38 cellular contexts compared by ENCODE assay signal in the genomic region with DNA sequence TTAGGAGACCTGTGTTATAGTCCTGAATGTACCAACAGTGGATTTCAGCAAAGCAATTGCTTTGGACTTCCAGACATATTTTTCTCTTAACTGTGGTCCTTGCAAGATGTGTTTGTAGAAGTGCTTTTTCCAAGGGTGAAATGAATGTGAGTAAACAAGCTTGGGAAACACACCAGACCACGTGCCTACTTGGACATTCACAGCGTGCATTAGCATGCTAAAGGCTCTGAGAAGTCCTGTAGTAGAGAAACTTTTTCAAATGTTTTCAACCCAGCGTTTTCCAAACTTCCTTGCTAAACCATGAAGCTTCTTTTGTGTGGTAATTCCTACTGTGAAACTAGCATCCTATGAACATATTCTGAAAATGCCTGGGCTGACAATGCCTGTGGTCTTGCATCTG.
"Had no signal": no experiment of that assay in that cellular context is flagged by ENCODE, and none has a peak within 500 bp of the region (broad histone marks: within the 10 kb centered on the region; RNA-seq: fewer than 3 reads in every experiment).

No MANE protein-coding gene starts in this region.

- H3K4me1 ChIP-seq: ascending aorta, breast epithelium had no signal

- DNase-seq: activated effector memory CD4-positive, alpha-beta T cell treated with anti-CD3 and anti-CD28 coated beads, Interleukin-2, amount 50 U/mL, for 16 hours; activated gamma-delta T cell; activated gamma-delta T cell treated with Interleukin-2 at 50 U/mL for 16 hours; activated naive CD4-positive, alpha-beta T cell; activated naive CD4-positive, alpha-beta T cell treated with anti-CD3 and anti-CD28 coated beads for 36 hours; activated naive CD4-positive, alpha-beta T cell treated with anti-CD3 and anti-CD28 coated beads, Interleukin-2, amount 10 ng/mL, durations not matched to agents 7 days and 5 days; activated naive CD4-positive, alpha-beta T cell treated with anti-CD3 and anti-CD28 coated beads, Interleukin-2, amount 50 U/mL, for 16 hours; activated naive CD4-positive, alpha-beta T cell treated with Interleukin-2 at 50 U/mL for 16 hours; activated naive CD8-positive, alpha-beta T cell treated with anti-CD3 and anti-CD28 coated beads for 36 hours; activated naive CD8-positive, alpha-beta T cell treated with anti-CD3 and anti-CD28 coated beads, Interleukin-2, amount 10 ng/mL, durations not matched to agents 7 days and 5 days; activated naive CD8-positive, alpha-beta T cell treated with anti-CD3 and anti-CD28 coated beads, Interleukin-2, amount 50 U/mL, for 24 hours; activated T-cell treated with anti-CD3 and anti-CD28 coated beads, Interleukin-2, amount 50 U/mL, for 1 hour; activated T-cell treated with anti-CD3 and anti-CD28 coated beads, Interleukin-2, amount 50 U/mL, for 24 hours; activated T-cell treated with anti-CD3 and anti-CD28 coated beads, Interleukin-2, amount 50 U/mL, for 4 hours; activated T-cell treated with anti-CD3 and anti-CD28 coated beads, Interleukin-2, amount 50 U/mL, for 48 hours; activated T-cell treated with anti-CD3 and anti-CD28 coated beads, Interleukin-2, amount 50 U/mL, for 72 hours; amniotic stem cell; amygdala; aorta; brain microvascular endothelial cell; caudate nucleus; central memory CD4-positive, alpha-beta T cell; cerebellar nuclear complex had no signal

- H3K36me3 Mint-ChIP-seq: activated naive CD4-positive, alpha-beta T cell treated with anti-CD3 and anti-CD28 coated beads, Interleukin-2, amount 10 ng/mL, durations not matched to agents 7 days and 5 days; activated naive CD4-positive, alpha-beta T cell treated with anti-CD3 and anti-CD28 coated beads, Interleukin-2, amount 50 U/mL, for 24 hours; activated naive CD4-positive, alpha-beta T cell treated with anti-CD3 and anti-CD28 coated beads, Interleukin-2, amount 50 U/mL, for 72 hours; activated naive CD8-positive, alpha-beta T cell; activated naive CD8-positive, alpha-beta T cell treated with anti-CD3 and anti-CD28 coated beads for 36 hours; activated naive CD8-positive, alpha-beta T cell treated with anti-CD3 and anti-CD28 coated beads, Interleukin-2, amount 10 ng/mL, durations not matched to agents 7 days and 5 days; brain had no signal

- H3K9me3 Mint-ChIP-seq: activated naive CD4-positive, alpha-beta T cell treated with anti-CD3 and anti-CD28 coated beads for 36 hours; activated naive CD4-positive, alpha-beta T cell treated with anti-CD3 and anti-CD28 coated beads, Interleukin-2, amount 10 ng/mL, durations not matched to agents 7 days and 5 days; activated naive CD4-positive, alpha-beta T cell treated with anti-CD3 and anti-CD28 coated beads, Interleukin-2, amount 50 U/mL, for 24 hours; activated naive CD4-positive, alpha-beta T cell treated with anti-CD3 and anti-CD28 coated beads, Interleukin-2, amount 50 U/mL, for 72 hours; activated naive CD8-positive, alpha-beta T cell treated with anti-CD3 and anti-CD28 coated beads for 36 hours; activated naive CD8-positive, alpha-beta T cell treated with anti-CD3 and anti-CD28 coated beads, Interleukin-2, amount 10 ng/mL, durations not matched to agents 7 days and 5 days; activated naive CD8-positive, alpha-beta T cell treated with anti-CD3 and anti-CD28 coated beads, Interleukin-2, amount 50 U/mL, for 24 hours; activated T-cell treated with anti-CD3 and anti-CD28 coated beads, Interleukin-2, amount 50 U/mL, for 24 hours; activated T-cell treated with anti-CD3 and anti-CD28 coated beads, Interleukin-2, amount 50 U/mL, for 4 hours; activated T-cell treated with anti-CD3 and anti-CD28 coated beads, Interleukin-2, amount 50 U/mL, for 72 hours; activated T-helper 1 cell treated with anti-CD3 and anti-CD28 coated beads, Interleukin-12 subunit alpha, Interleukin-12 subunit beta, Interleukin-2, Interleukin-4 antibody, amounts not matched to agents 30 ng/mL and 10 ng/mL and 1 ng/mL, durations not matched to agents 14 hours and 24 hours and 36 hours; activated T-helper 17 cell treated with anti-CD3 and anti-CD28 coated beads, Interleukin-2, amount 50 U/mL, for 72 hours; activated T-helper 2 cell treated with anti-CD3 and anti-CD28 coated beads, Interferon-gamma antibody, Interleukin-2, Interleukin-4, amounts not matched to agents 10 μg/mL and 5 μg/mL and 100 μg/mL, durations not matched to agents 14 hours and 24 hours and 36 hours; brain; central memory CD8-positive, alpha-beta T cell had no signal

- H3K4me1 Mint-ChIP-seq: activated naive CD4-positive, alpha-beta T cell treated with anti-CD3 and anti-CD28 coated beads, Interleukin-2, amount 10 ng/mL, durations not matched to agents 7 days and 5 days; activated naive CD4-positive, alpha-beta T cell treated with anti-CD3 and anti-CD28 coated beads, Interleukin-2, amount 50 U/mL, for 24 hours; activated naive CD8-positive, alpha-beta T cell treated with anti-CD3 and anti-CD28 coated beads for 36 hours; activated naive CD8-positive, alpha-beta T cell treated with anti-CD3 and anti-CD28 coated beads, Interleukin-2, amount 10 ng/mL, durations not matched to agents 7 days and 5 days; activated naive CD8-positive, alpha-beta T cell treated with anti-CD3 and anti-CD28 coated beads, Interleukin-2, amount 50 U/mL, for 24 hours; activated T-helper 17 cell treated with anti-CD3 and anti-CD28 coated beads, Interleukin-2, amount 50 U/mL, for 72 hours; central memory CD8-positive, alpha-beta T cell had no signal

- H3K27me3 Mint-ChIP-seq: activated naive CD4-positive, alpha-beta T cell treated with anti-CD3 and anti-CD28 coated beads, Interleukin-2, amount 10 ng/mL, durations not matched to agents 7 days and 5 days; activated naive CD8-positive, alpha-beta T cell had no signal

- FAIRE-seq: astrocyte, bronchial epithelial cell had no signal

- H3K27ac Mint-ChIP-seq: activated naive CD4-positive, alpha-beta T cell treated with anti-CD3 and anti-CD28 coated beads for 36 hours; activated naive CD4-positive, alpha-beta T cell treated with anti-CD3 and anti-CD28 coated beads, Interleukin-2, amount 10 ng/mL, durations not matched to agents 7 days and 5 days; activated naive CD4-positive, alpha-beta T cell treated with anti-CD3 and anti-CD28 coated beads, Interleukin-2, amount 50 U/mL, for 24 hours; activated naive CD4-positive, alpha-beta T cell treated with anti-CD3 and anti-CD28 coated beads, Interleukin-2, amount 50 U/mL, for 72 hours; activated naive CD8-positive, alpha-beta T cell; activated naive CD8-positive, alpha-beta T cell treated with anti-CD3 and anti-CD28 coated beads for 36 hours; activated naive CD8-positive, alpha-beta T cell treated with anti-CD3 and anti-CD28 coated beads, Interleukin-2, amount 10 ng/mL, durations not matched to agents 7 days and 5 days; activated naive CD8-positive, alpha-beta T cell treated with anti-CD3 and anti-CD28 coated beads, Interleukin-2, amount 50 U/mL, for 24 hours; activated T-cell treated with anti-CD3 and anti-CD28 coated beads, Interleukin-2, amount 50 U/mL, for 24 hours; activated T-cell treated with anti-CD3 and anti-CD28 coated beads, Interleukin-2, amount 50 U/mL, for 72 hours; activated T-helper 1 cell treated with anti-CD3 and anti-CD28 coated beads, Interleukin-12 subunit alpha, Interleukin-12 subunit beta, Interleukin-2, Interleukin-4 antibody, amounts not matched to agents 30 ng/mL and 10 ng/mL and 1 ng/mL, durations not matched to agents 14 hours and 24 hours and 36 hours; activated T-helper 17 cell treated with anti-CD3 and anti-CD28 coated beads, Interleukin-2, amount 50 U/mL, for 72 hours; activated T-helper 2 cell treated with anti-CD3 and anti-CD28 coated beads, Interferon-gamma antibody, Interleukin-2, Interleukin-4, amounts not matched to agents 10 μg/mL and 5 μg/mL and 100 μg/mL, durations not matched to agents 14 hours and 24 hours and 36 hours had no signal

- H3K36me3 ChIP-seq: adrenal gland, ascending aorta, brain microvascular endothelial cell, breast epithelium, cardiac muscle cell had no signal

- H3K4me3 ChIP-seq: adrenal gland, ascending aorta, body of pancreas, breast epithelium, cardiac muscle cell had no signal

- H3K27me3 ChIP-seq: ascending aorta, body of pancreas, breast epithelium had no signal

- H3K4me3 Mint-ChIP-seq: activated naive CD4-positive, alpha-beta T cell treated with anti-CD3 and anti-CD28 coated beads for 36 hours; activated naive CD4-positive, alpha-beta T cell treated with anti-CD3 and anti-CD28 coated beads, Interleukin-2, amount 10 ng/mL, durations not matched to agents 7 days and 5 days; activated naive CD4-positive, alpha-beta T cell treated with anti-CD3 and anti-CD28 coated beads, Interleukin-2, amount 50 U/mL, for 24 hours; activated naive CD8-positive, alpha-beta T cell; activated naive CD8-positive, alpha-beta T cell treated with anti-CD3 and anti-CD28 coated beads for 36 hours; activated naive CD8-positive, alpha-beta T cell treated with anti-CD3 and anti-CD28 coated beads, Interleukin-2, amount 10 ng/mL, durations not matched to agents 7 days and 5 days; activated naive CD8-positive, alpha-beta T cell treated with anti-CD3 and anti-CD28 coated beads, Interleukin-2, amount 50 U/mL, for 24 hours; activated T-cell treated with anti-CD3 and anti-CD28 coated beads, Interleukin-2, amount 50 U/mL, for 24 hours; activated T-cell treated with anti-CD3 and anti-CD28 coated beads, Interleukin-2, amount 50 U/mL, for 4 hours; activated T-cell treated with anti-CD3 and anti-CD28 coated beads, Interleukin-2, amount 50 U/mL, for 72 hours; activated T-helper 1 cell treated with anti-CD3 and anti-CD28 coated beads, Interleukin-12 subunit alpha, Interleukin-12 subunit beta, Interleukin-2, Interleukin-4 antibody, amounts not matched to agents 30 ng/mL and 10 ng/mL and 1 ng/mL, durations not matched to agents 14 hours and 24 hours and 36 hours; activated T-helper 17 cell treated with anti-CD3 and anti-CD28 coated beads, Interleukin-2, amount 50 U/mL, for 72 hours; central memory CD8-positive, alpha-beta T cell had no signal

- H3K27ac ChIP-seq: adrenal gland, ascending aorta, body of pancreas, brain microvascular endothelial cell, breast epithelium, cardiac muscle cell had no signal

- H3K9me3 ChIP-seq: adrenal gland, ascending aorta, body of pancreas, breast epithelium had no signal

- ATAC-seq: activated naive CD4-positive, alpha-beta T cell treated with anti-CD3 and anti-CD28 coated beads, Interleukin-2, amount 50 U/mL, for 72 hours; activated naive CD8-positive, alpha-beta T cell treated with anti-CD3 and anti-CD28 coated beads, Interleukin-2, amount 50 U/mL, for 24 hours; activated T-cell treated with anti-CD3 and anti-CD28 coated beads, Interleukin-2, amount 50 U/mL, for 4 hours; activated T-cell treated with anti-CD3 and anti-CD28 coated beads, Interleukin-2, amount 50 U/mL, for 72 hours; activated T-helper 17 cell treated with anti-CD3 and anti-CD28 coated beads, Interleukin-2, amount 50 U/mL, for 72 hours; body of pancreas had no signal
